ENCODE assay signal across 1 cellular context in the genomic region with DNA sequence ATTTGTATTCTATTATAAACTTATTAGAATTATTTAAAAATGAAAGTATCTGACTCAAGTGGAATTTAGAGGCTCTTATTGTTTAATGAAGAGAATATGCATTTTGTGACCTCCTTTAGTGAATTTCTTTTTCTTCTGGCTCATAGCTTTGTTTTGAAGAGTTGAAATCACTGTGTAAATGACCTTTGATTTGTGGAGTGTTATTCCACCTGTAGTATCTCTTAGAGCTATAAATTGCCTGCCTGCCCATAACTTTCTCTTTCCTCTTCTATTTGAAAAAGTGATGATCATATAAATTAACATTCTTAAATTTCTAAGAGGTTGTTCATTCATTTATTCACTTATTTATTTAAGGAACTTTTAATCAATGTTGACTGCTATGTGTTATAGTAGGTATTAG.
TF ChIP-seq lines count a peak whose summit lies in the region.

No MANE protein-coding gene starts in this region.

TF ChIP-seq in GM23338, 12 proteins besides CTCF, POLR2A, EP300 and RAD21 (continued from another document):
- TF ChIP-seq, protein P1, sequence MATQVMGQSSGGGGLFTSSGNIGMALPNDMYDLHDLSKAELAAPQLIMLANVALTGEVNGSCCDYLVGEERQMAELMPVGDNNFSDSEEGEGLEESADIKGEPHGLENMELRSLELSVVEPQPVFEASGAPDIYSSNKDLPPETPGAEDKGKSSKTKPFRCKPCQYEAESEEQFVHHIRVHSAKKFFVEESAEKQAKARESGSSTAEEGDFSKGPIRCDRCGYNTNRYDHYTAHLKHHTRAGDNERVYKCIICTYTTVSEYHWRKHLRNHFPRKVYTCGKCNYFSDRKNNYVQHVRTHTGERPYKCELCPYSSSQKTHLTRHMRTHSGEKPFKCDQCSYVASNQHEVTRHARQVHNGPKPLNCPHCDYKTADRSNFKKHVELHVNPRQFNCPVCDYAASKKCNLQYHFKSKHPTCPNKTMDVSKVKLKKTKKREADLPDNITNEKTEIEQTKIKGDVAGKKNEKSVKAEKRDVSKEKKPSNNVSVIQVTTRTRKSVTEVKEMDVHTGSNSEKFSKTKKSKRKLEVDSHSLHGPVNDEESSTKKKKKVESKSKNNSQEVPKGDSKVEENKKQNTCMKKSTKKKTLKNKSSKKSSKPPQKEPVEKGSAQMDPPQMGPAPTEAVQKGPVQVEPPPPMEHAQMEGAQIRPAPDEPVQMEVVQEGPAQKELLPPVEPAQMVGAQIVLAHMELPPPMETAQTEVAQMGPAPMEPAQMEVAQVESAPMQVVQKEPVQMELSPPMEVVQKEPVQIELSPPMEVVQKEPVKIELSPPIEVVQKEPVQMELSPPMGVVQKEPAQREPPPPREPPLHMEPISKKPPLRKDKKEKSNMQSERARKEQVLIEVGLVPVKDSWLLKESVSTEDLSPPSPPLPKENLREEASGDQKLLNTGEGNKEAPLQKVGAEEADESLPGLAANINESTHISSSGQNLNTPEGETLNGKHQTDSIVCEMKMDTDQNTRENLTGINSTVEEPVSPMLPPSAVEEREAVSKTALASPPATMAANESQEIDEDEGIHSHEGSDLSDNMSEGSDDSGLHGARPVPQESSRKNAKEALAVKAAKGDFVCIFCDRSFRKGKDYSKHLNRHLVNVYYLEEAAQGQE (IDR thresholded peaks at IDR 0.05; ENCODE audit: unreplicated experiment) = no peak
- TF ChIP-seq, protein P2, sequence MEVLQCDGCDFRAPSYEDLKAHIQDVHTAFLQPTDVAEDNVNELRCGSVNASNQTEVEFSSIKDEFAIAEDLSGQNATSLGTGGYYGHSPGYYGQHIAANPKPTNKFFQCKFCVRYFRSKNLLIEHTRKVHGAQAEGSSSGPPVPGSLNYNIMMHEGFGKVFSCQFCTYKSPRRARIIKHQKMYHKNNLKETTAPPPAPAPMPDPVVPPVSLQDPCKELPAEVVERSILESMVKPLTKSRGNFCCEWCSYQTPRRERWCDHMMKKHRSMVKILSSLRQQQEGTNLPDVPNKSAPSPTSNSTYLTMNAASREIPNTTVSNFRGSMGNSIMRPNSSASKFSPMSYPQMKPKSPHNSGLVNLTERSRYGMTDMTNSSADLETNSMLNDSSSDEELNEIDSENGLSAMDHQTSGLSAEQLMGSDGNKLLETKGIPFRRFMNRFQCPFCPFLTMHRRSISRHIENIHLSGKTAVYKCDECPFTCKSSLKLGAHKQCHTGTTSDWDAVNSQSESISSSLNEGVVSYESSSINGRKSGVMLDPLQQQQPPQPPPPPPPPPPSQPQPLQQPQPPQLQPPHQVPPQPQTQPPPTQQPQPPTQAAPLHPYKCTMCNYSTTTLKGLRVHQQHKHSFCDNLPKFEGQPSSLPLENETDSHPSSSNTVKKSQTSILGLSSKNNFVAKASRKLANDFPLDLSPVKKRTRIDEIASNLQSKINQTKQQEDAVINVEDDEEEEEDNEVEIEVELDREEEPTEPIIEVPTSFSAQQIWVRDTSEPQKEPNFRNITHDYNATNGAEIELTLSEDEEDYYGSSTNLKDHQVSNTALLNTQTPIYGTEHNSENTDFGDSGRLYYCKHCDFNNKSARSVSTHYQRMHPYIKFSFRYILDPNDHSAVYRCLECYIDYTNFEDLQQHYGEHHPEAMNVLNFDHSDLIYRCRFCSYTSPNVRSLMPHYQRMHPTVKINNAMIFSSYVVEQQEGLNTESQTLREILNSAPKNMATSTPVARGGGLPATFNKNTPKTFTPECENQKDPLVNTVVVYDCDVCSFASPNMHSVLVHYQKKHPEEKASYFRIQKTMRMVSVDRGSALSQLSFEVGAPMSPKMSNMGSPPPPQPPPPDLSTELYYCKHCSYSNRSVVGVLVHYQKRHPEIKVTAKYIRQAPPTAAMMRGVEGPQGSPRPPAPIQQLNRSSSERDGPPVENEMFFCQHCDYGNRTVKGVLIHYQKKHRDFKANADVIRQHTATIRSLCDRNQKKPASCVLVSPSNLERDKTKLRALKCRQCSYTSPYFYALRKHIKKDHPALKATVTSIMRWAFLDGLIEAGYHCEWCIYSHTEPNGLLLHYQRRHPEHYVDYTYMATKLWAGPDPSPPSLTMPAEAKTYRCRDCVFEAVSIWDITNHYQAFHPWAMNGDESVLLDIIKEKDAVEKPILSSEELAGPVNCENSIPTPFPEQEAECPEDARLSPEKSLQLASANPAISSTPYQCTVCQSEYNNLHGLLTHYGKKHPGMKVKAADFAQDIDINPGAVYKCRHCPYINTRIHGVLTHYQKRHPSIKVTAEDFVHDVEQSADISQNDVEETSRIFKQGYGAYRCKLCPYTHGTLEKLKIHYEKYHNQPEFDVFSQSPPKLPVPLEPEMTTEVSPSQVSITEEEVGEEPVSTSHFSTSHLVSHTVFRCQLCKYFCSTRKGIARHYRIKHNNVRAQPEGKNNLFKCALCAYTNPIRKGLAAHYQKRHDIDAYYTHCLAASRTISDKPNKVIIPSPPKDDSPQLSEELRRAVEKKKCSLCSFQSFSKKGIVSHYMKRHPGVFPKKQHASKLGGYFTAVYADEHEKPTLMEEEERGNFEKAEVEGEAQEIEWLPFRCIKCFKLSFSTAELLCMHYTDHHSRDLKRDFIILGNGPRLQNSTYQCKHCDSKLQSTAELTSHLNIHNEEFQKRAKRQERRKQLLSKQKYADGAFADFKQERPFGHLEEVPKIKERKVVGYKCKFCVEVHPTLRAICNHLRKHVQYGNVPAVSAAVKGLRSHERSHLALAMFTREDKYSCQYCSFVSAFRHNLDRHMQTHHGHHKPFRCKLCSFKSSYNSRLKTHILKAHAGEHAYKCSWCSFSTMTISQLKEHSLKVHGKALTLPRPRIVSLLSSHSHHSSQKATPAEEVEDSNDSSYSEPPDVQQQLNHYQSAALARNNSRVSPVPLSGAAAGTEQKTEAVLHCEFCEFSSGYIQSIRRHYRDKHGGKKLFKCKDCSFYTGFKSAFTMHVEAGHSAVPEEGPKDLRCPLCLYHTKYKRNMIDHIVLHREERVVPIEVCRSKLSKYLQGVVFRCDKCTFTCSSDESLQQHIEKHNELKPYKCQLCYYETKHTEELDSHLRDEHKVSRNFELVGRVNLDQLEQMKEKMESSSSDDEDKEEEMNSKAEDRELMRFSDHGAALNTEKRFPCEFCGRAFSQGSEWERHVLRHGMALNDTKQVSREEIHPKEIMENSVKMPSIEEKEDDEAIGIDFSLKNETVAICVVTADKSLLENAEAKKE (CRISPR knock-in tag; IDR thresholded peaks at IDR 0.05) = no peak
- TF ChIP-seq EZH2 (IDR thresholded peaks at IDR 0.05; ENCODE audit: low read depth, unreplicated experiment) (no peak), ZNF331 (CRISPR knock-in tag; IDR thresholded peaks at IDR 0.05; ENCODE audit: low read depth) (no peak), CREB1 (CRISPR knock-in tag; IDR thresholded peaks at IDR 0.05; ENCODE audit: low read depth) (no peak), NANOG (IDR thresholded peaks at IDR 0.05; ENCODE audit: borderline replicate concordance) (no peak), ZNF114 (CRISPR knock-in tag; IDR thresholded peaks at IDR 0.05) (no peak), JUNB (IDR thresholded peaks at IDR 0.05; ENCODE audit: unreplicated experiment) (no peak), ETS1 (IDR thresholded peaks at IDR 0.05) (no peak)
